8 cellular contexts compared by ENCODE assay signal in the genomic region with DNA sequence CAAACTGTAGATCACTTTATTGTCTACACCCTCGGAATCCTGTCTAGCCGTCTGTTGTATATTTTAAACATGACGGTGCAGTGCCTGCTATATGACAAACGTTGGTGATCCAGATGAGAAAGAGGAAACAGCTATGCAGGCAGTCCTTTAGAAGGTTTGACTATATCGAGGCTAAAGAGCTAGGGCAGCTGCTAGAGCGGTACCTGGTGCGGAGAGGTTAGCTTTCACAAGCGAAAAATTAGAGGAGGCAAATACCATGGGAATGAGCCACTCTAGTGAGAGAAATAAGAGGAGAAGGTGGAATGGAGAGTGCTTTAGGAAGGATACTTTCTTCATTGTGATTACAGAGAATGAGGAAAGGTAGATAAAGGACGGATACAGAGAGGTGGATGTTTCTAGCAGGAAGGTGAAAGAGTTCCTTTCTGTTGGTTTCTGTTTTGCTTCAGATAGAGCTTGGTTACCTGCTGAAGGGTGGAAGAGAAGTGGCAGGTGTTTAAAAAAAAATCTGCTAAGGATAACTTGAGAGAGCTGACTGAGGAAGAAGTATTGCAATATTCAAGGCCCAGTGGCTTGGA. TPM values are rescaled to one million over a fixed set of nuclear protein-coding genes. Genes with fewer than 3 reads are reported as not detected.
A peak's percentile ranks its signal among the peaks of the same experiment; 100 is the strongest.
DNase-seq lines count a peak whose midpoint lies in the region; ATAC-seq lines count a peak whose summit lies in the region.

No MANE protein-coding gene starts in this region.

- peak overlapping the region; percentile 99 for H3K56ac ChIP-seq in mesendoderm (ENCODE audit: low read length)

- H3K79me1 ChIP-seq in mesendoderm (ENCODE audit: low read length) = peaks cover 3% of the 10 kb centered on the region

- H3K9me3 ChIP-seq in NT2/D1 (ENCODE audit: insufficient read depth, low read length) = no peaks in the 10 kb centered on the region

- H3K4me1 ChIP-seq in NT2/D1 (ENCODE audit: insufficient read depth, insufficient read length) = no peaks in the 10 kb centered on the region
- peaks cover 4% of the 10 kb centered on the region for H3K4me1 ChIP-seq in mesendoderm (ENCODE audit: control insufficient read depth, low read depth, low read length)
- no peaks in the 10 kb centered on the region for H3K4me1 ChIP-seq in urinary bladder (ENCODE audit: insufficient read depth)

- ATAC-seq in GM18909 (IDR thresholded peaks at IDR 0.05; ENCODE audit: poor library complexity, unreplicated experiment) (peak; percentile 6), GM21717 (IDR thresholded peaks at IDR 0.05; ENCODE audit: unreplicated experiment) (no peak), GM19467 (IDR thresholded peaks at IDR 0.05; ENCODE audit: unreplicated experiment) (no peak)

- WGBS in mesendoderm (ENCODE audit: extremely low coverage, insufficient coverage, low lambda C conversion rate) = no CpG with 5 or more reads among the region's 9 CpGs
- WGBS in urinary bladder = 16% methylated on average over 9 of the region's 9 CpGs

- peak; percentile 6 for DNase-seq in AG08396 (ENCODE audit: low spot score)
- DNase-seq in NT2/D1 (ENCODE audit: low read depth, low spot score) = no peak
- peak; percentile 43 for DNase-seq in central memory CD4-positive, alpha-beta T cell
- DNase-seq in mesendoderm = peak; percentile 31

- no peak overlapping the region for H2BK15ac ChIP-seq in mesendoderm (replicated peaks; ENCODE audit: low read depth)

- H4K8ac ChIP-seq in mesendoderm (ENCODE audit: low read depth, low read length) = no peak overlapping the region

- no peak overlapping the region for H4K5ac ChIP-seq in mesendoderm (ENCODE audit: low read length)

- H2AK5ac ChIP-seq in mesendoderm (ENCODE audit: low read length) = no peak overlapping the region

- H3K27ac ChIP-seq in mesendoderm (ENCODE audit: low read depth, low read length) (peak overlapping the region; percentile 27), urinary bladder (ENCODE audit: low read depth) (peak overlapping the region; percentile 96)

- no peak overlapping the region for H2BK120ac ChIP-seq in mesendoderm (ENCODE audit: low read depth, low read length)

- H2BK5ac ChIP-seq in mesendoderm (ENCODE audit: low read length) = no peak overlapping the region

- peak overlapping the region; percentile 24 for H3K18ac ChIP-seq in mesendoderm (ENCODE audit: low read length)

- peak overlapping the region; percentile 76 for H3K4me3 ChIP-seq in NT2/D1 (ENCODE audit: insufficient read length, low read depth)
- peak overlapping the region; percentile 67 for H3K4me3 ChIP-seq in mesendoderm (ENCODE audit: low read length)
- peak overlapping the region; percentile 100 for H3K4me3 ChIP-seq in urinary bladder (ENCODE audit: low read depth, low read length)

- peaks cover 5% of the 10 kb centered on the region for H3K79me2 ChIP-seq in mesendoderm (ENCODE audit: control insufficient read depth, insufficient read depth, low read length)

- no peak overlapping the region for H3K23ac ChIP-seq in mesendoderm (ENCODE audit: low read length)

- H3K9ac ChIP-seq in NT2/D1 (ENCODE audit: insufficient read length, low read depth) (peak overlapping the region; percentile 92), mesendoderm (ENCODE audit: low read length) (peak overlapping the region; percentile 99)

- no peak overlapping the region for H3K4ac ChIP-seq in mesendoderm (ENCODE audit: low read depth, low read length)

- H3K36me3 ChIP-seq in NT2/D1 (ENCODE audit: insufficient read depth, insufficient read length, low read length) (no peaks in the 10 kb centered on the region), mesendoderm (ENCODE audit: control insufficient read depth, insufficient read depth, low read length) (no peaks in the 10 kb centered on the region), urinary bladder (ENCODE audit: insufficient read depth) (no peaks in the 10 kb centered on the region)

- no peaks in the 10 kb centered on the region for H3K27me3 ChIP-seq in NT2/D1 (ENCODE audit: insufficient read depth, insufficient read length)
- no peaks in the 10 kb centered on the region for H3K27me3 ChIP-seq in mesendoderm (ENCODE audit: insufficient read depth, low read length, poor library complexity)

- H3K4me2 ChIP-seq in mesendoderm (ENCODE audit: low read length) = peak overlapping the region; percentile 76

RNA-seq across cellular contexts. Expression of gene FBXL17, which starts 1.0 kb away (rescaled TPM):
- polyA plus RNA-seq in mesendoderm (2013, experiment 1 of 2) = 1.7 TPM
- 1.8 TPM for polyA plus RNA-seq in mesendoderm (2013, experiment 2 of 2)
- 31.1 TPM for total RNA-seq in urinary bladder
- polyA plus RNA-seq in urinary bladder = 13.7 TPM
